Comparison of ENCODE assay signal across 11 cellular contexts in the genomic region with DNA sequence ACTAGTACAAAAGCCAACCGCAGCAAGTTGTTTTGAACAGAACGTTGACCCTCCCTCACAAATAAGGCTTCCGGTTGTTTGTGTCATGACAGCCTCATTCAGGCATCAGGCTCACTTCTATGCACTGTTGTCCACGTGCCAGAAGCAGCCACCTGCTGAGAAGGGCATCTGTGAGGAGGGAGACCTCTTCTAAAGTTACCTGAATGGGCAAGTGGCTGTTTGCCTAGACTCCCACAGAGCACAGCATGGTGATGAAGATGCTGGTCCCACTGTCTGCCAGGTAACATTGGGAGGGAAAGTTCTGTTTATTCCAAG.
DNase-seq lines count a peak whose midpoint lies in the region; ATAC-seq, FAIRE-seq and TF ChIP-seq lines count a peak whose summit lies in the region.
"Had no signal": no experiment of that assay in that cellular context is flagged by ENCODE, and none has a peak within 500 bp of the region (broad histone marks: within the 10 kb centered on the region; RNA-seq: fewer than 3 reads in every experiment).

No MANE protein-coding gene starts in this region.

- peak overlapping the region; percentile 60 for H3K27ac Mint-ChIP-seq in T-helper 1 cell treated with Interleukin-12 subunit alpha and Interleukin-12 subunit beta and Interleukin-4 antibody, amounts not matched to agents 30 μg/mL and 1 μg/mL, for 36 hours
- H3K27ac Mint-ChIP-seq in endothelial cell (ENCODE audit: unreplicated experiment), result peak overlapping the region; percentile 30
- H3K27ac Mint-ChIP-seq in stimulated activated memory B cell treated with anti-CD40 and anti-IgM and Interleukin-4, amounts not matched to agents 10 μg/mL and 1 μg/mL and 100 μg/mL, for 72 hours, result peak overlapping the region; percentile 62

- intact Hi-C loops in HepG2 (cut with micrococcal nuclease; ENCODE audit: unreplicated experiment), result no loop called here

- POLR2A ChIA-PET in HepG2 (lab: Yijun Ruan, JAX), result interaction anchor here (1.2 kb wide), 1 partner anchor 43 kb away, joined by 5 read pairs; no protein-coding TSS in a partner anchor

- 90% methylated on average over 2 of the region's 4 CpGs for WGBS in HepG2 (ENCODE audit: low lambda C conversion rate)

- peaks cover 38% of the 10 kb centered on the region for H3K4me1 Mint-ChIP-seq in T-helper 1 cell treated with Interleukin-12 subunit alpha and Interleukin-12 subunit beta and Interleukin-4 antibody, amounts not matched to agents 30 μg/mL and 1 μg/mL, for 36 hours (ENCODE audit: low read depth)
- peaks cover 40% of the 10 kb centered on the region for H3K4me1 Mint-ChIP-seq in endothelial cell (ENCODE audit: unreplicated experiment)
- H3K4me1 Mint-ChIP-seq in stimulated activated memory B cell treated with anti-CD40 and anti-IgM and Interleukin-4, amounts not matched to agents 10 μg/mL and 1 μg/mL and 100 μg/mL, for 72 hours, result peaks cover 43% of the 10 kb centered on the region

- TF ChIP-seq CTCF in endothelial cell (IDR thresholded peaks at IDR 0.05; ENCODE audit: unreplicated experiment), result no peak
- TF ChIP-seq CTCF in HepG2 (CRISPR knock-in tag; IDR thresholded peaks at IDR 0.05), result no peak

- H4K20me1 ChIP-seq in HepG2 (ENCODE audit: insufficient read depth, low read length), result no peaks in the 10 kb centered on the region

- H3K79me2 ChIP-seq in HepG2 (ENCODE audit: insufficient read depth, low read length), result peaks cover 7% of the 10 kb centered on the region

- TF ChIP-seq POLR2A in HepG2 (IDR thresholded peaks at IDR 0.05; ENCODE audit: insufficient read depth in 1 of 2, low read depth in 2 of 2, low read length in 2 of 2), result no peak

- no peak overlapping the region for H3K4me2 ChIP-seq in HepG2 (ENCODE audit: low read depth, low read length)

- peaks cover 31% of the 10 kb centered on the region for H3K36me3 Mint-ChIP-seq in T-helper 1 cell treated with Interleukin-12 subunit alpha and Interleukin-12 subunit beta and Interleukin-4 antibody, amounts not matched to agents 30 μg/mL and 1 μg/mL, for 36 hours (ENCODE audit: low read depth)
- peaks cover 6% of the 10 kb centered on the region for H3K36me3 Mint-ChIP-seq in endothelial cell (ENCODE audit: low read depth, unreplicated experiment)
- peaks cover 54% of the 10 kb centered on the region for H3K36me3 Mint-ChIP-seq in stimulated activated memory B cell treated with anti-CD40 and anti-IgM and Interleukin-4, amounts not matched to agents 10 μg/mL and 1 μg/mL and 100 μg/mL, for 72 hours

- no peaks in the 10 kb centered on the region for H3K27me3 ChIP-seq in HepG2 (ENCODE audit: control insufficient read depth in 1 of 2, insufficient read depth in 2 of 2, low read length in 2 of 2)
- H3K27me3 ChIP-seq: sigmoid colon had no signal

- peak overlapping the region; percentile 45 for H3K4me3 Mint-ChIP-seq in T-helper 1 cell treated with Interleukin-12 subunit alpha and Interleukin-12 subunit beta and Interleukin-4 antibody, amounts not matched to agents 30 μg/mL and 1 μg/mL, for 36 hours
- no peak overlapping the region for H3K4me3 Mint-ChIP-seq in endothelial cell (ENCODE audit: unreplicated experiment)
- H3K4me3 Mint-ChIP-seq in stimulated activated memory B cell treated with anti-CD40 and anti-IgM and Interleukin-4, amounts not matched to agents 10 μg/mL and 1 μg/mL and 100 μg/mL, for 72 hours, result no peak overlapping the region
- H3K4me3 Mint-ChIP-seq: stimulated activated naive CD8-positive, alpha-beta T cell treated with anti-CD3 and anti-CD28 coated beads, Interleukin-15, Interleukin-2, amounts not matched to agents 100 ng/mL and 50 ng/mL, for 24 hours had no signal

- no TSS peak for BruUV-seq in HepG2 (replicated peaks; lab: Mats Ljungman, UMichigan)

- TF ChIP-seq RAD21 in HepG2 (CRISPR knock-in tag; IDR thresholded peaks at IDR 0.05), result no peak

- H3K4me1 ChIP-seq in HepG2 (ENCODE audit: insufficient read depth, low read length), result peaks cover 20% of the 10 kb centered on the region
- H3K4me1 ChIP-seq: sigmoid colon had no signal

- DNase-seq in T-helper 1 cell (no peak), NCI-H748 treated with DMSO at 0.1 percent for 48 hours (lab: John Stamatoyannopoulos, UW) (peak; percentile 1), endothelial cell (ENCODE audit: low spot score) (no peak), HepG2 (ENCODE audit: low spot score) (no peak), middle frontal gyrus (ENCODE audit: extremely low spot score, low spot score) (no peak), HCEC 1CT (no peak)
- DNase-seq: activated CD4-positive, alpha-beta T cell treated with anti-CD3 and anti-CD28 coated beads, Interleukin-2, amount 50 U/mL, for 48 hours had no signal

- no peak overlapping the region for H3K4me3 ChIP-seq in HepG2 (replicated peaks in 1 of 3; ENCODE audit: insufficient read depth in 1 of 3, low read depth in 2 of 3, low read length in 3 of 3)
- H3K4me3 ChIP-seq: sigmoid colon had no signal

- in situ Hi-C loops in HepG2 (cut with HindIII; ENCODE audit: extremely low pct_ligation_motif_present, low pct_unique_long_range_greater_than_20kb), result no loop called here

- no peak overlapping the region for H3K9ac ChIP-seq in HepG2 (ENCODE audit: insufficient read depth, low read depth, low read length)

- peaks cover 12 to 60% of the 10 kb centered on the region in 2 experiments; a peak in 4 of 5 replicates for H3K36me3 ChIP-seq in HepG2 (replicated peaks in 1 of 2; ENCODE audit: control insufficient read depth in 1 of 2, insufficient read depth in 2 of 2, low read length in 2 of 2)
- H3K36me3 ChIP-seq: sigmoid colon had no signal

- no peak for TF ChIP-seq EP300 in HepG2 (IDR thresholded peaks at IDR 0.05; ENCODE audit: low read depth in 2 of 2, low read length in 2 of 2)
- TF ChIP-seq EP300 in HepG2 (CRISPR knock-in tag; IDR thresholded peaks at IDR 0.05; ENCODE audit: borderline replicate concordance), result no peak

- no peaks in the 10 kb centered on the region for H3K9me3 Mint-ChIP-seq in T-helper 1 cell treated with Interleukin-12 subunit alpha and Interleukin-12 subunit beta and Interleukin-4 antibody, amounts not matched to agents 30 μg/mL and 1 μg/mL, for 36 hours
- no peaks in the 10 kb centered on the region for H3K9me3 Mint-ChIP-seq in endothelial cell (ENCODE audit: unreplicated experiment)
- no peaks in the 10 kb centered on the region for H3K9me3 Mint-ChIP-seq in stimulated activated memory B cell treated with anti-CD40 and anti-IgM and Interleukin-4, amounts not matched to agents 10 μg/mL and 1 μg/mL and 100 μg/mL, for 72 hours
- H3K9me3 Mint-ChIP-seq: stimulated activated naive CD8-positive, alpha-beta T cell treated with anti-CD3 and anti-CD28 coated beads, Interleukin-15, Interleukin-2, amounts not matched to agents 100 ng/mL and 50 ng/mL, for 24 hours had no signal

- no peaks in the 10 kb centered on the region for H3K27me3 Mint-ChIP-seq in T-helper 1 cell treated with Interleukin-12 subunit alpha and Interleukin-12 subunit beta and Interleukin-4 antibody, amounts not matched to agents 30 μg/mL and 1 μg/mL, for 36 hours (ENCODE audit: low read depth)
- peaks cover 2% of the 10 kb centered on the region for H3K27me3 Mint-ChIP-seq in endothelial cell (ENCODE audit: unreplicated experiment)
- no peaks in the 10 kb centered on the region for H3K27me3 Mint-ChIP-seq in stimulated activated memory B cell treated with anti-CD40 and anti-IgM and Interleukin-4, amounts not matched to agents 10 μg/mL and 1 μg/mL and 100 μg/mL, for 72 hours
- H3K27me3 Mint-ChIP-seq: stimulated activated naive CD8-positive, alpha-beta T cell treated with anti-CD3 and anti-CD28 coated beads, Interleukin-15, Interleukin-2, amounts not matched to agents 100 ng/mL and 50 ng/mL, for 24 hours had no signal

- peak; percentile 27 for ATAC-seq in stimulated activated memory B cell treated with anti-CD40 and anti-IgM and Interleukin-4, amounts not matched to agents 10 μg/mL and 1 μg/mL and 100 μg/mL, for 72 hours
- ATAC-seq in HepG2, result no peak

- CTCF ChIA-PET in HepG2 (lab: Yijun Ruan, JAX; ENCODE audit: low intra/inter-chr PET ratio, low total read pairs), result no interaction called here

- no peaks in the 10 kb centered on the region for H3K9me3 ChIP-seq in HepG2 (ENCODE audit: low read length)
- H3K9me3 ChIP-seq: sigmoid colon had no signal

- FAIRE-seq in HepG2 (lab: Jason Lieb, UNC), result no peak

- H2AFZ ChIP-seq in HepG2 (ENCODE audit: low read length), result no peak overlapping the region

- no peak overlapping the region for H3K27ac ChIP-seq in HepG2 (ENCODE audit: extremely low read length, insufficient read depth, low read length)

TF ChIP-seq in HepG2, 621 proteins besides CTCF, POLR2A, EP300 and RAD21:
- no peak for TF ChIP-seq ZNF557 (CRISPR knock-in tag; IDR thresholded peaks at IDR 0.05)
- TF ChIP-seq, protein P1, sequence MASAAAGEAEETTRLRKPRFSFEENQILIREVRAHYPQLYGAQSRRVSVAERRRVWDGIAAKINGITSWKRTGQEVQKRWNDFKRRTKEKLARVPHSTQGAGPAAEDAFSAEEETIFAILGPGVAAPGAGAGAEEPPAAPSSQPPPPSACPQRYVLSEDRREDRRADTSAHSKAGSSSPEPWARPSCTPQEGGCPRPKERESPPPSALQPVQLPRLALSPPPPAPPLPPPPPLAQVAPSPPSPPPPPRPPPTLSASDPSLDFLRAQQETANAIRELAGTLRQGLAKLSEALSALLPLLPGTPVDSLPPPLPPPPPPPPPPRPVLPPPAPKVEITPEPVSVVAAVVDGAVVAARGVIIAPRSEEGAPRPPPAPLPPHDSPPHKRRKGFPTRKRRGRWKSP (CRISPR knock-in tag; IDR thresholded peaks at IDR 0.05), result no peak
- TF ChIP-seq ZNF598 (CRISPR knock-in tag; IDR thresholded peaks at IDR 0.05; ENCODE audit: borderline replicate concordance), result no peak
- TF ChIP-seq SMC3 (IDR thresholded peaks at IDR 0.05; ENCODE audit: low read length), result no peak
- no peak for TF ChIP-seq ZSCAN9 (CRISPR knock-in tag; IDR thresholded peaks at IDR 0.05; ENCODE audit: borderline replicate concordance)
- TF ChIP-seq HOXA3 (CRISPR knock-in tag; IDR thresholded peaks at IDR 0.05), result no peak
- no peak for TF ChIP-seq FOXA3 (CRISPR knock-in tag; IDR thresholded peaks at IDR 0.05)
- TF ChIP-seq, protein P2, sequence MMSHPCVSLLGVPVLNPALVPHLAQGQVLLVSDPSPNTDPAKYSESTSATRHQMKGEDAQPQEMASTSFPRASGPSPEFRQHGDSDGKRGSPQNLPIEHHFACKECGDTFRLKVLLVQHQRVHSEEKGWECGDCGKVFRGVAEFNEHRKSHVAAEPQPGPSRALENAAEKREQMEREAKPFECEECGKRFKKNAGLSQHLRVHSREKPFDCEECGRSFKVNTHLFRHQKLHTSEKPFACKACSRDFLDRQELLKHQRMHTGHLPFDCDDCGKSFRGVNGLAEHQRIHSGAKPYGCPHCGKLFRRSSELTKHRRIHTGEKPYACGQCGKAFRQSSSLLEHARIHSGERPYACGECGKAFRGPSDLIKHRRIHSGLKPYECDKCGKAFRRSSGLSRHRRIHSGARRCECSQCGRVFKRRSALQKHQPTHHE (CRISPR knock-in tag; IDR thresholded peaks at IDR 0.05; ENCODE audit: borderline replicate concordance), result no peak
- TF ChIP-seq TOE1 (CRISPR knock-in tag; IDR thresholded peaks at IDR 0.05), result no peak
- no peak for TF ChIP-seq ATRX (CRISPR knock-in tag; IDR thresholded peaks at IDR 0.05; ENCODE audit: borderline replicate concordance)
- no peak for TF ChIP-seq NCOA5 (CRISPR knock-in tag; IDR thresholded peaks at IDR 0.05)
